1 cellular context compared by ENCODE assay signal in genomic region chr4:40197879-40198689, GRCh38.
TF ChIP-seq lines count a peak whose summit lies in the region.

No MANE protein-coding gene starts in this region.

TF ChIP-seq in GM23338, 12 proteins besides CTCF, POLR2A, EP300 and RAD21 (continued from another document):
- TF ChIP-seq ZNF462 (CRISPR knock-in tag; IDR thresholded peaks at IDR 0.05): no peak
- no peak for TF ChIP-seq EZH2phosphoT487 (IDR thresholded peaks at IDR 0.05; ENCODE audit: unreplicated experiment)
